In genomic region chr9:28053378-28053777, GRCh38 we compare ENCODE assay signal across 24 cellular contexts.
"Had no signal": no experiment of that assay in that cellular context is flagged by ENCODE, and none has a peak within 500 bp of the region (broad histone marks: within the 10 kb centered on the region; RNA-seq: fewer than 3 reads in every experiment).

No MANE protein-coding gene starts in this region.

- H3K27me3 Mint-ChIP-seq: memory B cell; natural killer cell treated with Interleukin-12 subunit alpha and Interleukin-12 subunit beta and Interleukin-15 and Interleukin-18, amount 100 ng/mL, for 72 hours; progenitor cell of endocrine pancreas had no signal

- ATAC-seq: esophagus mucosa; gastrocnemius medialis; lower lobe of right lung; natural killer cell treated with Interleukin-12 subunit alpha and Interleukin-12 subunit beta and Interleukin-15 and Interleukin-18, amount 100 ng/mL, for 72 hours; pancreas; right cardiac atrium had no signal

- H3K27me3 ChIP-seq: dorsolateral prefrontal cortex, gastrocnemius medialis, pancreas, stomach had no signal

- FAIRE-seq: keratinocyte, pancreas, small intestine had no signal

- H3K36me3 ChIP-seq: gastrocnemius medialis, left ventricle myocardium inferior, lower lobe of right lung, pancreas, stomach, thoracic aorta had no signal

- H3K9me3 ChIP-seq: gastrocnemius medialis, lower lobe of right lung, pancreas, thoracic aorta had no signal

- H3K4me1 Mint-ChIP-seq: immature natural killer cell, memory B cell had no signal

- H3K36me3 Mint-ChIP-seq: immature natural killer cell, memory B cell had no signal

- H3K27ac Mint-ChIP-seq: immature natural killer cell; memory B cell; natural killer cell treated with Interleukin-12 subunit alpha and Interleukin-12 subunit beta and Interleukin-15 and Interleukin-18, amount 100 ng/mL, for 72 hours; progenitor cell of endocrine pancreas had no signal

- H3K4me3 ChIP-seq: dorsolateral prefrontal cortex, gastrocnemius medialis, left ventricle myocardium inferior, lower lobe of right lung, pancreas, stomach, thoracic aorta had no signal

- H3K4me1 ChIP-seq: gastrocnemius medialis, left ventricle myocardium inferior, lower lobe of right lung, pancreas, stomach had no signal

- DNase-seq: cortex of kidney; dorsolateral prefrontal cortex; effector CD8-positive, alpha-beta T cell; gastrocnemius medialis; glutamatergic neuron; immature natural killer cell; left ventricle myocardium inferior; lower lobe of right lung; midbrain; occipital lobe; pancreas; right cardiac atrium; small intestine; stimulated activated CD4-positive, alpha-beta T cell treated with anti-CD3 and anti-CD28 coated beads, Interleukin-12 subunit alpha, Interleukin-12 subunit beta, amount 100 ng/mL, for 4 hours; stimulated activated naive CD4-positive, alpha-beta T cell; stomach; substantia nigra; trophoblast cell had no signal

- H3K27ac ChIP-seq: dorsolateral prefrontal cortex, gastrocnemius medialis, left ventricle myocardium inferior, lower lobe of right lung, pancreas, stomach, thoracic aorta had no signal

- H3K4me3 Mint-ChIP-seq: immature natural killer cell; memory B cell; natural killer cell treated with Interleukin-12 subunit alpha and Interleukin-12 subunit beta and Interleukin-15 and Interleukin-18, amount 100 ng/mL, for 72 hours had no signal
